In genomic region chr22:31497148-31497938, GRCh38 we compare ENCODE assay signal across 2 cellular contexts.
TF ChIP-seq lines count a peak whose summit lies in the region.

No MANE protein-coding gene starts in this region.

TF ChIP-seq in SK-N-SH, 30 proteins besides CTCF, POLR2A, EP300 and RAD21 (continued from another document):
- TF ChIP-seq PBX3 (IDR thresholded peaks at IDR 0.05) (no peak), TAF1 (IDR thresholded peaks at IDR 0.05; ENCODE audit: borderline replicate concordance, low read depth, low read length) (no peak), JUND (IDR thresholded peaks at IDR 0.05) (no peak), MXI1 (IDR thresholded peaks at IDR 0.05; ENCODE audit: low read depth, low read length) (no peak), REST (IDR thresholded peaks at IDR 0.05; ENCODE audit: low read depth, low read length) (no peak), FOXJ3 (CRISPR knock-in tag; IDR thresholded peaks at IDR 0.05) (no peak), SMC3 (IDR thresholded peaks at IDR 0.05; ENCODE audit: low read depth, low read length) (no peak)

TF ChIP-seq in SK-N-SH treated with all-trans-retinoic acid at 6 μM for 48 hours, 23 proteins besides CTCF, POLR2A, EP300 and RAD21 (continued from another document):
- TF ChIP-seq TOX (CRISPR knock-in tag; IDR thresholded peaks at IDR 0.05; ENCODE audit: borderline replicate concordance) (no peak), ZFP30 (CRISPR knock-in tag; IDR thresholded peaks at IDR 0.05) (no peak), CSRNP3 (CRISPR knock-in tag; IDR thresholded peaks at IDR 0.05) (no peak), TSHZ2 (CRISPR knock-in tag; IDR thresholded peaks at IDR 0.05) (no peak)
TF ChIP-seq in SK-N-SH treated with all-trans-retinoic acid at 6 μM for 48 hours: peak in this region for 0.
